Comparison of ENCODE assay signal across 23 cellular contexts in the genomic region with DNA sequence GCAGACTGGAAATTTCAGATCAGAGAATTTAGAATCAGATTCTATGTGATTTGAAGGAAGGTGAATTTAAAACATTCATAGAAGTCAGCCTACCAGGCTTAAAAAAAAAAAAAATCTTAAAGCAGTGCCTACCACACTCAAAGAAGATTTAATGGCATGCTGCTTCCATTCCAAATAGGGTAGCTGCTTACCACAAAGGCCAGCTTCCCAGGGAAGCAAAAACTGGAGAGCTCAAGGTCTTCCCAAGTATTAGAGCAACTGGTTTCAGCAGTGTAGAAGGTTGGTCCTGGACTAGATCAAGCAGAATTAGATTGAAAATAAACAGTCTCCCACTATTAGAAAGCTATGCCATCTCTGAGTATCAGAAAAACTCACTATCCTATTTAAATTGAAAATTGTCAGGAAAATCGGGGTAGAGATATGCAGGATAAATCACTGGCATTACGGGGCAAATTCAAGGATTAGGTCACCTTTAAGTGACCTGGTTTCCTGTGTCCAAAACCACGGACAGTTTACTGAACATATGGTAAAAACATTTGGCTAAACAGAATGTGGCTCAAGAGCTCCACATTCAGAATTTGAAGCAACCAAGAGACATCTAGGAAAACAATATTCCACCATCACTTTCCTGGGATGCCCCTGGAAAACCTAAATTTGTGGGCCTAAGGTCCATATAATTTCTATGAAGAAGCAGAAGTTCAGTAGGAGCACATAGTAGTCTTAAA. TPM values are rescaled to one million over a fixed set of nuclear protein-coding genes. Genes with fewer than 3 reads are reported as not detected.
"Had no signal": no experiment of that assay in that cellular context is flagged by ENCODE, and none has a peak within 500 bp of the region (broad histone marks: within the 10 kb centered on the region; RNA-seq: fewer than 3 reads in every experiment).

No MANE protein-coding gene starts in this region.

- H3K9me3 ChIP-seq: adrenal gland, body of pancreas, gastroesophageal sphincter, heart left ventricle, left lung, spleen, thoracic aorta, upper lobe of left lung had no signal

- H3K4me1 ChIP-seq: adrenal gland, body of pancreas, gastroesophageal sphincter, parathyroid adenoma, upper lobe of left lung had no signal

- DNase-seq: activated CD4-positive, alpha-beta T cell treated with anti-CD3 and anti-CD28 coated beads, Interleukin-2, amount 10 ng/mL, durations not matched to agents 7 days and 5 days; activated CD8-positive, alpha-beta T cell treated with anti-CD3 and anti-CD28 coated beads, Interleukin-2, amount 10 ng/mL, durations not matched to agents 7 days and 5 days; activated effector memory CD4-positive, alpha-beta T cell treated with anti-CD3 and anti-CD28 coated beads, Interleukin-2, amount 50 U/mL, for 16 hours; activated naive CD4-positive, alpha-beta T cell treated with anti-CD3 and anti-CD28 coated beads, Interleukin-2, amount 50 U/mL, for 16 hours; activated T-cell treated with anti-CD3 and anti-CD28 coated beads, Interleukin-2, amount 50 U/mL, for 48 hours; adrenal gland; body of pancreas; erythroblast; heart left ventricle; left lung; mammary epithelial cell; naive thymus-derived CD4-positive, alpha-beta T cell; spleen; stimulated activated CD4-positive, alpha-beta T cell treated with anti-CD3 and anti-CD28 coated beads, Interleukin-4, amount 100 ng/mL, for 4 hours; upper lobe of left lung had no signal

- H3K4me3 ChIP-seq: adrenal gland, body of pancreas, gastroesophageal sphincter, heart left ventricle, left lung, spleen, thoracic aorta, upper lobe of left lung had no signal

- H3K27me3 ChIP-seq: adrenal gland, body of pancreas, gastroesophageal sphincter, heart left ventricle, left lung, spleen, upper lobe of left lung had no signal

- H3K27ac ChIP-seq: adrenal gland, body of pancreas, gastroesophageal sphincter, left lung, parathyroid adenoma, thoracic aorta, upper lobe of left lung had no signal

RNA-seq across cellular contexts. Expression of a gene that starts 1.3 kb away (rescaled TPM):
- total RNA-seq: activated CD4-positive, alpha-beta T cell treated with anti-CD3 and anti-CD28 coated beads, Interleukin-2, amount 10 ng/mL, durations not matched to agents 7 days and 5 days; activated CD8-positive, alpha-beta T cell treated with anti-CD3 and anti-CD28 coated beads, Interleukin-2, amount 10 ng/mL, durations not matched to agents 7 days and 5 days; adrenal gland; body of pancreas; cardiac septum; gastroesophageal sphincter; heart left ventricle; kidney epithelial cell; left lung; mammary epithelial cell; mononuclear cell; naive thymus-derived CD4-positive, alpha-beta T cell; sciatic nerve; spleen; T-helper 1 cell treated with Interleukin-12 subunit alpha and Interleukin-12 subunit beta and Interleukin-4 antibody, amounts not matched to agents 30 ng/mL and 1 ng/mL, for 36 hours; thoracic aorta; upper lobe of left lung had no signal

RNA-seq across cellular contexts. Expression of a gene that starts 7.6 kb away (rescaled TPM):
- total RNA-seq: activated CD4-positive, alpha-beta T cell treated with anti-CD3 and anti-CD28 coated beads, Interleukin-2, amount 10 ng/mL, durations not matched to agents 7 days and 5 days; activated CD8-positive, alpha-beta T cell treated with anti-CD3 and anti-CD28 coated beads, Interleukin-2, amount 10 ng/mL, durations not matched to agents 7 days and 5 days; adrenal gland; body of pancreas; cardiac septum; gastroesophageal sphincter; heart left ventricle; kidney epithelial cell; left lung; mammary epithelial cell; mononuclear cell; naive thymus-derived CD4-positive, alpha-beta T cell; sciatic nerve; spleen; T-helper 1 cell treated with Interleukin-12 subunit alpha and Interleukin-12 subunit beta and Interleukin-4 antibody, amounts not matched to agents 30 ng/mL and 1 ng/mL, for 36 hours; thoracic aorta; upper lobe of left lung had no signal

RNA-seq across cellular contexts. Expression of a gene that starts 32.3 kb away (rescaled TPM):
- total RNA-seq: body of pancreas, cardiac septum, heart left ventricle, thoracic aorta had no signal

RNA-seq across cellular contexts. Expression of a gene that starts 36.5 kb away (rescaled TPM):
- total RNA-seq: activated CD4-positive, alpha-beta T cell treated with anti-CD3 and anti-CD28 coated beads, Interleukin-2, amount 10 ng/mL, durations not matched to agents 7 days and 5 days; activated CD8-positive, alpha-beta T cell treated with anti-CD3 and anti-CD28 coated beads, Interleukin-2, amount 10 ng/mL, durations not matched to agents 7 days and 5 days; adrenal gland; body of pancreas; cardiac septum; gastroesophageal sphincter; heart left ventricle; kidney epithelial cell; mononuclear cell; naive thymus-derived CD4-positive, alpha-beta T cell; sciatic nerve; T-helper 1 cell treated with Interleukin-12 subunit alpha and Interleukin-12 subunit beta and Interleukin-4 antibody, amounts not matched to agents 30 ng/mL and 1 ng/mL, for 36 hours; thoracic aorta had no signal
